8 cellular contexts compared by ENCODE assay signal in the genomic region with DNA sequence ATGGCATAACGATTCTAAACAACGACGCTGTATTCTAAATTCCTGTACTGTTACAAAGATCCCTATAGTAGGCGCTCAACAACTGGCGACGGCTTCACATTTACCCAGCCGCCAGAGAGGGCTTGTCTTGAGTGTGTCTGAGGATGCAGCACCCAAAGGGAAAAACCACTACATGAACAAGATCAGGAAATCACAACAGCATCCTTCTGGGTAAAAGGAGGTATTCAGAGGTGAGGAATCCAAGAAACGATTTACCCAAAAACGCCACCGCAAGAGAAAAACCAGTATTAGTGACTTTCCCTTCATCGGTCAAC. TPM values are rescaled to one million over a fixed set of nuclear protein-coding genes. Genes with fewer than 3 reads are reported as not detected.
A peak's percentile ranks its signal among the peaks of the same experiment; 100 is the strongest.
DNase-seq lines count a peak whose midpoint lies in the region; ATAC-seq and TF ChIP-seq lines count a peak whose summit lies in the region.

No MANE protein-coding gene starts in this region.

- no peak for TF ChIP-seq EP300 in suprapubic skin (IDR thresholded peaks at IDR 0.05)

- H3K36me3 Mint-ChIP-seq in GM23338 (ENCODE audit: low read depth) = no peaks in the 10 kb centered on the region
- H3K36me3 Mint-ChIP-seq in activated T-helper 2 cell treated with anti-CD3 and anti-CD28 coated beads, Interferon-gamma antibody, Interleukin-2, Interleukin-4, amounts not matched to agents 10 μg/mL and 5 μg/mL and 100 μg/mL, durations not matched to agents 14 hours and 24 hours and 36 hours (ENCODE audit: low read depth) = peaks cover 37% of the 10 kb centered on the region

- no peak overlapping the region for H3K4me3 Mint-ChIP-seq in GM23338
- no peak overlapping the region for H3K4me3 Mint-ChIP-seq in activated T-helper 2 cell treated with anti-CD3 and anti-CD28 coated beads, Interferon-gamma antibody, Interleukin-2, Interleukin-4, amounts not matched to agents 10 μg/mL and 5 μg/mL and 100 μg/mL, durations not matched to agents 14 hours and 24 hours and 36 hours (ENCODE audit: low read depth)

- peak; percentile 65 to 71 for TF ChIP-seq CTCF in GM23338 (conservative IDR thresholded peaks at IDR 0.05; ENCODE audit: low read depth in 2 of 2)
- TF ChIP-seq CTCF in neutrophil (IDR thresholded peaks at IDR 0.05) = peak; percentile 30
- TF ChIP-seq CTCF in suprapubic skin (IDR thresholded peaks at IDR 0.05) = peak; percentile 20 to 56

- H3K4me1 ChIP-seq in ES-I3 (ENCODE audit: insufficient read depth, low read length) (no peaks in the 10 kb centered on the region), GM23338 (ENCODE audit: insufficient read depth) (peaks cover 7% of the 10 kb centered on the region; the same call in 1 of the 2 replicates), neutrophil (ENCODE audit: control insufficient read depth in 1 of 2, insufficient read depth in 1 of 2, low read depth in 1 of 2, low read length in 1 of 2) (peaks cover 26 to 33% of the 10 kb centered on the region in 2 experiments), suprapubic skin (peaks cover 13% of the 10 kb centered on the region)

- 0% methylated on average over 11 of the region's 11 CpGs for WGBS in suprapubic skin

- DNase-seq in GM23338 (ENCODE audit: low spot score) (peak; percentile 79), Kasumi-1 (lab: John Stamatoyannopoulos, UW) (peak; percentile 85 to 92), RPMI8226 (peak; percentile 85), foreskin melanocyte (peak; percentile 73), suprapubic skin (ENCODE audit: low spot score in 2 of 2) (peak in 1 of 2 donors; percentile 75)
- DNase-seq in activated T-helper 2 cell treated with anti-CD3 and anti-CD28 coated beads, Interferon-gamma antibody, Interleukin-2, Interleukin-4, amounts not matched to agents 10 μg/mL and 5 μg/mL and 100 μg/mL, durations not matched to agents 14 hours and 24 hours and 36 hours (ENCODE audit: low spot score) = peak; percentile 52

- H3K9me3 Mint-ChIP-seq in GM23338 = peaks cover 3% of the 10 kb centered on the region; the same call in 1 of the 3 replicates
- H3K9me3 Mint-ChIP-seq in activated T-helper 2 cell treated with anti-CD3 and anti-CD28 coated beads, Interferon-gamma antibody, Interleukin-2, Interleukin-4, amounts not matched to agents 10 μg/mL and 5 μg/mL and 100 μg/mL, durations not matched to agents 14 hours and 24 hours and 36 hours = no peaks in the 10 kb centered on the region

- H4K20me1 ChIP-seq in GM23338 (replicated peaks; ENCODE audit: insufficient read depth) = no peaks in the 10 kb centered on the region

- TF ChIP-seq POLR2A in suprapubic skin (IDR thresholded peaks at IDR 0.05) = no peak

- peaks cover 16% of the 10 kb centered on the region; the same call in 1 of the 2 replicates for H3K79me2 ChIP-seq in GM23338 (replicated peaks; ENCODE audit: insufficient read depth)

- intact Hi-C loops in activated T-helper 2 cell treated with anti-CD3 and anti-CD28 coated beads, Interferon-gamma antibody, Interleukin-2, Interleukin-4, amounts not matched to agents 10 μg/mL and 5 μg/mL and 100 μg/mL, durations not matched to agents 14 hours and 24 hours and 36 hours (cut with micrococcal nuclease) = loop anchor here (1.0 to 10.0 kb wide), 6 partner anchors 43 to 1680 kb away; a partner anchor contains a TSS

- peak overlapping the region; percentile 61 for H3K4me2 ChIP-seq in GM23338

- H3K27ac ChIP-seq in GM23338 (ENCODE audit: low read depth) (no peak overlapping the region), neutrophil (peak overlapping the region; percentile 71), suprapubic skin (peak overlapping the region; percentile 81)

- peaks cover 2% of the 10 kb centered on the region for H3K27me3 Mint-ChIP-seq in GM23338 (ENCODE audit: insufficient read depth, low read depth, poor library complexity)
- no peaks in the 10 kb centered on the region for H3K27me3 Mint-ChIP-seq in activated T-helper 2 cell treated with anti-CD3 and anti-CD28 coated beads, Interferon-gamma antibody, Interleukin-2, Interleukin-4, amounts not matched to agents 10 μg/mL and 5 μg/mL and 100 μg/mL, durations not matched to agents 14 hours and 24 hours and 36 hours (ENCODE audit: low read depth)

- H3K36me3 ChIP-seq in ES-I3 (ENCODE audit: insufficient read depth, low read length) = no peaks in the 10 kb centered on the region
- no peaks in the 10 kb centered on the region for H3K36me3 ChIP-seq in GM23338 (ENCODE audit: insufficient read depth)
- H3K36me3 ChIP-seq in neutrophil = peaks cover 4% of the 10 kb centered on the region
- no peaks in the 10 kb centered on the region for H3K36me3 ChIP-seq in suprapubic skin

- H3K4me1 Mint-ChIP-seq in GM23338 = no peaks in the 10 kb centered on the region
- peaks cover 8% of the 10 kb centered on the region for H3K4me1 Mint-ChIP-seq in activated T-helper 2 cell treated with anti-CD3 and anti-CD28 coated beads, Interferon-gamma antibody, Interleukin-2, Interleukin-4, amounts not matched to agents 10 μg/mL and 5 μg/mL and 100 μg/mL, durations not matched to agents 14 hours and 24 hours and 36 hours (ENCODE audit: low read depth)

- H3K9me3 ChIP-seq in ES-I3 (ENCODE audit: control insufficient read depth, insufficient read depth, low read length) = no peaks in the 10 kb centered on the region
- H3K9me3 ChIP-seq in neutrophil = no peaks in the 10 kb centered on the region
- no peaks in the 10 kb centered on the region for H3K9me3 ChIP-seq in suprapubic skin

- no peaks in the 10 kb centered on the region for H3F3A ChIP-seq in GM23338 (replicated peaks; ENCODE audit: low read depth)

- peak overlapping the region; percentile 94 for H3K9ac ChIP-seq in ES-I3 (ENCODE audit: low read depth, low read length)

- H3K27me3 ChIP-seq in GM23338 (ENCODE audit: insufficient read depth) (no peaks in the 10 kb centered on the region), neutrophil (no peaks in the 10 kb centered on the region), suprapubic skin (no peaks in the 10 kb centered on the region)

- peak overlapping the region; percentile 77 for H2AFZ ChIP-seq in GM23338

- peak overlapping the region; percentile 63 for H3K4me3 ChIP-seq in GM23338
- H3K4me3 ChIP-seq in neutrophil (ENCODE audit: low read depth in 1 of 2, low read length in 1 of 2) = peak overlapping the region; percentile 78 to 99
- peak overlapping the region; percentile 74 for H3K4me3 ChIP-seq in suprapubic skin

- peak; percentile 85 for ATAC-seq in GM23338

- H3K27ac Mint-ChIP-seq in GM23338 = no peak overlapping the region
- H3K27ac Mint-ChIP-seq in activated T-helper 2 cell treated with anti-CD3 and anti-CD28 coated beads, Interferon-gamma antibody, Interleukin-2, Interleukin-4, amounts not matched to agents 10 μg/mL and 5 μg/mL and 100 μg/mL, durations not matched to agents 14 hours and 24 hours and 36 hours = no peak overlapping the region

- H3K9me2 ChIP-seq in GM23338 (ENCODE audit: insufficient read depth) = no peaks in the 10 kb centered on the region

TF ChIP-seq in GM23338, 12 proteins besides CTCF, POLR2A, EP300 and RAD21:
- TF ChIP-seq, protein P1, sequence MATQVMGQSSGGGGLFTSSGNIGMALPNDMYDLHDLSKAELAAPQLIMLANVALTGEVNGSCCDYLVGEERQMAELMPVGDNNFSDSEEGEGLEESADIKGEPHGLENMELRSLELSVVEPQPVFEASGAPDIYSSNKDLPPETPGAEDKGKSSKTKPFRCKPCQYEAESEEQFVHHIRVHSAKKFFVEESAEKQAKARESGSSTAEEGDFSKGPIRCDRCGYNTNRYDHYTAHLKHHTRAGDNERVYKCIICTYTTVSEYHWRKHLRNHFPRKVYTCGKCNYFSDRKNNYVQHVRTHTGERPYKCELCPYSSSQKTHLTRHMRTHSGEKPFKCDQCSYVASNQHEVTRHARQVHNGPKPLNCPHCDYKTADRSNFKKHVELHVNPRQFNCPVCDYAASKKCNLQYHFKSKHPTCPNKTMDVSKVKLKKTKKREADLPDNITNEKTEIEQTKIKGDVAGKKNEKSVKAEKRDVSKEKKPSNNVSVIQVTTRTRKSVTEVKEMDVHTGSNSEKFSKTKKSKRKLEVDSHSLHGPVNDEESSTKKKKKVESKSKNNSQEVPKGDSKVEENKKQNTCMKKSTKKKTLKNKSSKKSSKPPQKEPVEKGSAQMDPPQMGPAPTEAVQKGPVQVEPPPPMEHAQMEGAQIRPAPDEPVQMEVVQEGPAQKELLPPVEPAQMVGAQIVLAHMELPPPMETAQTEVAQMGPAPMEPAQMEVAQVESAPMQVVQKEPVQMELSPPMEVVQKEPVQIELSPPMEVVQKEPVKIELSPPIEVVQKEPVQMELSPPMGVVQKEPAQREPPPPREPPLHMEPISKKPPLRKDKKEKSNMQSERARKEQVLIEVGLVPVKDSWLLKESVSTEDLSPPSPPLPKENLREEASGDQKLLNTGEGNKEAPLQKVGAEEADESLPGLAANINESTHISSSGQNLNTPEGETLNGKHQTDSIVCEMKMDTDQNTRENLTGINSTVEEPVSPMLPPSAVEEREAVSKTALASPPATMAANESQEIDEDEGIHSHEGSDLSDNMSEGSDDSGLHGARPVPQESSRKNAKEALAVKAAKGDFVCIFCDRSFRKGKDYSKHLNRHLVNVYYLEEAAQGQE (IDR thresholded peaks at IDR 0.05; ENCODE audit: unreplicated experiment) = no peak
- 0 out of 2 replicates have a peak, but pooled peaks have one; percentile 17 for TF ChIP-seq CREB1 (CRISPR knock-in tag; IDR thresholded peaks at IDR 0.05; ENCODE audit: low read depth)

RNA-seq across cellular contexts. Expression of a gene that starts 0.7 kb away (rescaled TPM):
- 11.5 and 12.9 TPM in 2 replicates for total RNA-seq in GM23338 (2014; rRNA removed; shearing (Covaris generic))
- polyA plus RNA-seq in GM23338 (2016; fragmentation: Nextera tagmentation; extraction: Ambion mirVana) = 4.0 and 4.1 TPM in 2 replicates
- 29.0 and 29.3 TPM in 2 replicates for total RNA-seq in activated T-helper 2 cell treated with anti-CD3 and anti-CD28 coated beads, Interferon-gamma antibody, Interleukin-2, Interleukin-4, amounts not matched to agents 10 μg/mL and 5 μg/mL and 100 μg/mL, durations not matched to agents 14 hours and 24 hours and 36 hours
- total RNA-seq in suprapubic skin = 10 to 100 TPM in 2 of 4 donors, 1 to 10 TPM in 2; 8.5 to 11.8 (median 9.6) TPM

RNA-seq across cellular contexts. Expression of a gene that starts 43.1 kb away (rescaled TPM):
- 35.0 and 35.9 TPM in 2 replicates for total RNA-seq in GM23338 (2014; rRNA removed; shearing (Covaris generic))
- polyA plus RNA-seq in GM23338 (2016; fragmentation: Nextera tagmentation; extraction: Ambion mirVana) = 7.8 and 10.3 TPM in 2 replicates
- 61.2 and 61.7 TPM in 2 replicates for total RNA-seq in activated T-helper 2 cell treated with anti-CD3 and anti-CD28 coated beads, Interferon-gamma antibody, Interleukin-2, Interleukin-4, amounts not matched to agents 10 μg/mL and 5 μg/mL and 100 μg/mL, durations not matched to agents 14 hours and 24 hours and 36 hours
- total RNA-seq in suprapubic skin = 100 to 1,000 TPM in 1 of 4 donors, 10 to 100 TPM in 3; 37.8 to 118 (median 53.5) TPM
